ENCODE assay signal across 22 cellular contexts in genomic region chr18:58249677-58250076, GRCh38.
"Had no signal": no experiment of that assay in that cellular context is flagged by ENCODE, and none has a peak within 500 bp of the region (broad histone marks: within the 10 kb centered on the region; RNA-seq: fewer than 3 reads in every experiment).

No MANE protein-coding gene starts in this region.

- H3K9me3 Mint-ChIP-seq: activated B cell treated with CpG ODN at 0.5 μM for 24 hours; activated CD4-positive, alpha-beta memory T cell treated with anti-CD3 and anti-CD28 coated beads for 36 hours; activated T-helper 1 cell treated with anti-CD3 and anti-CD28 coated beads, Interleukin-12 subunit alpha, Interleukin-12 subunit beta, Interleukin-2, Interleukin-4 antibody, amounts not matched to agents 30 ng/mL and 10 ng/mL and 1 ng/mL, durations not matched to agents 14 hours and 24 hours and 36 hours; endodermal cell; naive B cell had no signal

- H3K4me1 Mint-ChIP-seq: activated B cell treated with CpG ODN at 0.5 μM for 24 hours, naive B cell had no signal

- ATAC-seq: left ventricle myocardium superior, pancreas, right lobe of liver had no signal

- H3K4me3 Mint-ChIP-seq: activated B cell treated with CpG ODN at 0.5 μM for 24 hours; activated CD4-positive, alpha-beta memory T cell treated with anti-CD3 and anti-CD28 coated beads for 36 hours; activated naive CD8-positive, alpha-beta T cell; activated T-helper 1 cell treated with anti-CD3 and anti-CD28 coated beads, Interleukin-12 subunit alpha, Interleukin-12 subunit beta, Interleukin-2, Interleukin-4 antibody, amounts not matched to agents 30 ng/mL and 10 ng/mL and 1 ng/mL, durations not matched to agents 14 hours and 24 hours and 36 hours; endodermal cell; naive B cell had no signal

- H3K27ac Mint-ChIP-seq: activated B cell treated with CpG ODN at 0.5 μM for 24 hours; activated CD4-positive, alpha-beta memory T cell treated with anti-CD3 and anti-CD28 coated beads for 36 hours; activated naive CD8-positive, alpha-beta T cell; activated T-helper 1 cell treated with anti-CD3 and anti-CD28 coated beads, Interleukin-12 subunit alpha, Interleukin-12 subunit beta, Interleukin-2, Interleukin-4 antibody, amounts not matched to agents 30 ng/mL and 10 ng/mL and 1 ng/mL, durations not matched to agents 14 hours and 24 hours and 36 hours; endodermal cell; naive B cell had no signal

- H3K36me3 Mint-ChIP-seq: activated CD4-positive, alpha-beta memory T cell treated with anti-CD3 and anti-CD28 coated beads for 36 hours; naive B cell had no signal

- H3K27me3 Mint-ChIP-seq: activated B cell treated with CpG ODN at 0.5 μM for 24 hours; activated CD4-positive, alpha-beta memory T cell treated with anti-CD3 and anti-CD28 coated beads for 36 hours; activated naive CD8-positive, alpha-beta T cell; naive B cell had no signal

- DNase-seq: activated B cell treated with CpG ODN at 0.5 μM for 24 hours; activated CD4-positive, alpha-beta memory T cell treated with anti-CD3 and anti-CD28 coated beads for 36 hours; activated CD4-positive, alpha-beta T cell treated with anti-CD3 and anti-CD28 coated beads for 4 hours; activated gamma-delta T cell treated with Interleukin-2 at 50 U/mL for 16 hours; activated T-cell treated with anti-CD3 and anti-CD28 coated beads for 4 hours; amniotic stem cell; dorsolateral prefrontal cortex; endodermal cell; foreskin melanocyte; glutamatergic neuron; hypothalamus; left ventricle myocardium superior; naive B cell; right lobe of liver; stimulated activated CD4-positive, alpha-beta T cell treated with anti-CD3 and anti-CD28 coated beads, Interleukin-4, amount 100 ng/mL, for 1 hour; stomach; T-helper 1 cell; T-helper 9 cell; trophoblast cell had no signal
